1 cellular context compared by ENCODE assay signal in the genomic region with DNA sequence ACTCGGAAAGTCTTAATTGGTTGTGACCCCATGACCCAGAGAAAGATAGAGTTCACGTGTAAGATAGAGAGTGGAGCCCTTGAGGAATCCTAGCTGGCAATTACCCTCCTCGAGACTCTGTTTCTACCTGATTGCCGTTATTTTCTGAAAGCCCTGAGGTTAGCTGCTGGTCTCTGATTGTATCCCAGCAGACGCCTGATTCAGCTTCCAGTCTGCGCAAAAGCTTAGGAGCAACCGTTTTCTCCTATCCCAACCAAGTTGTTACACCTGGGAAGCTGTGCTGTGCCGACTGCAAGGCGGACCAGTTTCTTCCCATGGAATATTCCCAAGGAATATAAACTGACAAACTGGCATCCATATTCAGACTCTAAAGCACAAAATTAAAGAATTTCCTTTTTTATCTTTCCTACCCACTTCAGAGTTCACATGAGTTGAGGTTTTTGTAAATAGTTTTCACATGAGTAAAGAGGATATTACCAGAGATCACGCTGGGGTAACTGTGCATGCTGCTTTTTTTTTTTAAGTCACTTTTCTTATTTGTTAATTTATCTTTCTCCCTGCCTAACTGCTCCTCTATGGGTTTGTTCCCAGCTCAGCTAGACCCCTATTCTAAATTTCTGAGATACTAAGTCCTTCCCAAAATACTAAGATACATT.
TF ChIP-seq lines count a peak whose summit lies in the region.

No MANE protein-coding gene starts in this region.

TF ChIP-seq in IMR-90, 13 proteins besides CTCF, POLR2A, EP300 and RAD21:
- TF ChIP-seq CHD1 (IDR thresholded peaks at IDR 0.05; ENCODE audit: low read depth, low read length): no peak
- peak; percentile 67; the same call in 1 of the 2 replicates for TF ChIP-seq BHLHE40 (IDR thresholded peaks at IDR 0.05; ENCODE audit: low read depth, low read length)
- TF ChIP-seq MAZ (IDR thresholded peaks at IDR 0.05; ENCODE audit: borderline replicate concordance, low read depth, low read length): no peak
- no peak for TF ChIP-seq RCOR1 (IDR thresholded peaks at IDR 0.05; ENCODE audit: insufficient replicate concordance, low read length)
- TF ChIP-seq MAFK (IDR thresholded peaks at IDR 0.05; ENCODE audit: low read depth, low read length): no peak
- no peak for TF ChIP-seq FOS (IDR thresholded peaks at IDR 0.05; ENCODE audit: low read depth, low read length)
